1 cellular context compared by ENCODE assay signal in genomic region chrX:24996096-24996709, GRCh38.
TF ChIP-seq lines count a peak whose summit lies in the region.

No MANE protein-coding gene starts in this region.

TF ChIP-seq in GM23338, 12 proteins besides CTCF, POLR2A, EP300 and RAD21 (continued from another document):
- TF ChIP-seq ZNF462 (CRISPR knock-in tag; IDR thresholded peaks at IDR 0.05) (no peak), NANOG (IDR thresholded peaks at IDR 0.05; ENCODE audit: borderline replicate concordance) (no peak), STAT1 (IDR thresholded peaks at IDR 0.05; ENCODE audit: unreplicated experiment) (no peak), POLR2AphosphoS5 (IDR thresholded peaks at IDR 0.05; ENCODE audit: low read depth) (no peak), EZH2phosphoT487 (IDR thresholded peaks at IDR 0.05; ENCODE audit: unreplicated experiment) (no peak), CREB1 (CRISPR knock-in tag; IDR thresholded peaks at IDR 0.05; ENCODE audit: low read depth) (no peak), ETS1 (IDR thresholded peaks at IDR 0.05) (no peak), REST (IDR thresholded peaks at IDR 0.05; ENCODE audit: unreplicated experiment) (no peak)
